ENCODE assay signal across 29 cellular contexts in the genomic region with DNA sequence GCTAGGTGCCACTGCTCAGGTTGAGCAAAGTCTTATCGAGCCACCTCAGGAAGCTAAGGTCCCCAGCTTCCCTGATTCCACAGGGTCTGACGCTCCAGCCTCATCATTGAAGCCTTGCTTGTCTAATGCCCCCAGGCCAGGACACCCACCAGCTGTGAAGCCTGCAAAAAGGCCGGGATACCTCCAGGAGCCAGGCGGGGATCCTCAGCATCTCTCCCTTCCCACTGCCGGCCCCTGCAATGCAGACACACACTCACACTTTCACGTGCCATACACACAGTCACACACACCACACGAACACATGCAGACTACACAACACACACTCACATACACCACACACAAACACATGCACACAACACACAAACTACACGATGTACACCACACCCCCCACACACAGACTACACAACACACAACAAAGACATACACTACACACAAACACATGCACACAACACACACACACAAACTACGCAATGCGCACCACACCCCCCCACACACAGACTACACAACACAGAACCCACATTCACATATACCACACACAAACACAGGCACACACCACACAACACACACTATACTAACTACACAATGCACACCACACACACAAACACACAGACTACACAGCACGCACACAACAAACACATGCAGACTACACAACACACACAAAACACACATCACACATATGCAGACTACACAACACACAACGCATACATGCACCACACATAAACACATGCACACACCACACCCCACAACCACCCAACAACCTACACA. TPM values are rescaled to one million over a fixed set of nuclear protein-coding genes. Genes with fewer than 3 reads are reported as not detected.
DNase-seq lines count a peak whose midpoint lies in the region; ATAC-seq, FAIRE-seq and TF ChIP-seq lines count a peak whose summit lies in the region.
"Had no signal": no experiment of that assay in that cellular context is flagged by ENCODE, and none has a peak within 500 bp of the region (broad histone marks: within the 10 kb centered on the region; RNA-seq: fewer than 3 reads in every experiment).

No MANE protein-coding gene starts in this region.

- peaks cover 5% of the 10 kb centered on the region for H3K4me1 Mint-ChIP-seq in MCF 10A (ENCODE audit: insufficient read depth, unreplicated experiment)
- H3K4me1 Mint-ChIP-seq: CD4-positive, CD25-positive, alpha-beta regulatory T cell; immature natural killer cell; naive B cell had no signal

- 84% methylated on average over 9 of the region's 12 CpGs for WGBS in HepG2 (ENCODE audit: low lambda C conversion rate)

- H3K4me3 ChIP-seq in DND-41 (ENCODE audit: low read depth in 1 of 2, low read length in 2 of 2) = no peak overlapping the region
- H3K4me3 ChIP-seq in HepG2 (replicated peaks in 1 of 3; ENCODE audit: insufficient read depth in 1 of 3, low read depth in 2 of 3, low read length in 3 of 3) = no peak overlapping the region
- H3K4me3 ChIP-seq: breast epithelium, esophagus squamous epithelium, hepatocyte, Peyer's patch, SJCRH30, skin epidermis had no signal

- ATAC-seq in DND-41 (ENCODE audit: insufficient read depth, low read depth) (peak; percentile 26; the same call in 1 of the 3 replicates), HepG2 (peak; percentile 35; the same call in 2 of the 3 replicates), omental fat pad (ENCODE audit: low FRiP score) (no peak)
- ATAC-seq: activated naive CD4-positive, alpha-beta T cell treated with anti-CD3 and anti-CD28 coated beads, Interleukin-2, amount 50 U/mL, for 72 hours had no signal

- BruUV-seq in HepG2 (replicated peaks; lab: Mats Ljungman, UMichigan) (no TSS peak), MCF 10A (replicated peaks; lab: Mats Ljungman, UMichigan) (no TSS peak)

- TF ChIP-seq CTCF in DND-41 (IDR thresholded peaks at IDR 0.05; ENCODE audit: borderline replicate concordance, extremely low read depth, low read length, poor library complexity, severe bottlenecking) (no peak), HepG2 (CRISPR knock-in tag; IDR thresholded peaks at IDR 0.05) (no peak), RWPE1 (conservative IDR thresholded peaks at IDR 0.05; ENCODE audit: low read depth) (no peak), MCF 10A (IDR thresholded peaks at IDR 0.05; ENCODE audit: unreplicated experiment) (no peak), omental fat pad (IDR thresholded peaks at IDR 0.05) (no peak)

- H3K27ac ChIP-seq in DND-41 (ENCODE audit: low read length) (no peak overlapping the region), HepG2 (ENCODE audit: extremely low read length, insufficient read depth, low read length) (no peak overlapping the region), RWPE1 (no peak overlapping the region)
- H3K27ac ChIP-seq: breast epithelium, esophagus squamous epithelium, hepatocyte, Peyer's patch, SJCRH30, skin epidermis had no signal

- no peak for TF ChIP-seq RAD21 in HepG2 (CRISPR knock-in tag; IDR thresholded peaks at IDR 0.05)

- TF ChIP-seq POLR2A in GM12891 (IDR thresholded peaks at IDR 0.05; ENCODE audit: low read depth, low read length) (no peak), HepG2 (IDR thresholded peaks at IDR 0.05; ENCODE audit: insufficient read depth in 1 of 2, low read depth in 2 of 2, low read length in 2 of 2) (no peak)

- TF ChIP-seq EP300 in HepG2 (IDR thresholded peaks at IDR 0.05; ENCODE audit: low read depth in 2 of 2, low read length in 2 of 2) = no peak
- no peak for TF ChIP-seq EP300 in HepG2 (CRISPR knock-in tag; IDR thresholded peaks at IDR 0.05; ENCODE audit: borderline replicate concordance)

- H2AFZ ChIP-seq in DND-41 (ENCODE audit: low read depth, low read length) (no peak overlapping the region), HepG2 (ENCODE audit: low read length) (no peak overlapping the region)
- H2AFZ ChIP-seq: hepatocyte had no signal

- FAIRE-seq in GM12891 (lab: Jason Lieb, UNC) (peak; percentile 91), HepG2 (lab: Jason Lieb, UNC) (peak; percentile 30)
- FAIRE-seq: colon, GM19239 had no signal

- H3K36me3 ChIP-seq in DND-41 (ENCODE audit: insufficient read depth, low read length) = no peaks in the 10 kb centered on the region
- H3K36me3 ChIP-seq in HepG2 (replicated peaks in 1 of 2; ENCODE audit: control insufficient read depth in 1 of 2, insufficient read depth in 2 of 2, low read length in 2 of 2) = no peaks in the 10 kb centered on the region
- H3K36me3 ChIP-seq: breast epithelium, esophagus squamous epithelium, Peyer's patch, SJCRH30 had no signal

- H3K4me3 Mint-ChIP-seq in MCF 10A (ENCODE audit: unreplicated experiment) = no peak overlapping the region
- H3K4me3 Mint-ChIP-seq: CD4-positive, CD25-positive, alpha-beta regulatory T cell; immature natural killer cell; naive B cell; stimulated activated naive CD8-positive, alpha-beta T cell treated with anti-CD3 and anti-CD28 coated beads, Interleukin-15, Interleukin-2, amounts not matched to agents 100 ng/mL and 50 ng/mL, for 24 hours had no signal

- H3K4me2 ChIP-seq in DND-41 (ENCODE audit: insufficient read depth, low read length) (no peak overlapping the region), HepG2 (ENCODE audit: low read depth, low read length) (no peak overlapping the region)
- H3K4me2 ChIP-seq: hepatocyte had no signal

- no peaks in the 10 kb centered on the region for H3K79me2 ChIP-seq in DND-41 (ENCODE audit: insufficient read depth, low read length)
- H3K79me2 ChIP-seq in HepG2 (ENCODE audit: insufficient read depth, low read length) = no peaks in the 10 kb centered on the region
- H3K79me2 ChIP-seq: hepatocyte had no signal

- CTCF ChIA-PET in HepG2 (lab: Yijun Ruan, JAX; ENCODE audit: low intra/inter-chr PET ratio, low total read pairs) (no interaction called here), RWPE1 (lab: Yijun Ruan, JAX) (no interaction called here), MCF 10A (lab: Yijun Ruan, JAX) (no interaction called here)

- DNase-seq in DND-41 = no peak
- no peak for DNase-seq in GM12891 (ENCODE audit: insufficient read length, low spot score)
- DNase-seq in T1000 (lab: John Stamatoyannopoulos, UW) = peak; percentile 13
- no peak for DNase-seq in HepG2 (ENCODE audit: low spot score)
- no peak for DNase-seq in RWPE1 (ENCODE audit: low spot score)
- no peak for DNase-seq in MCF 10A (ENCODE audit: unreplicated experiment)
- DNase-seq in omental fat pad (ENCODE audit: low spot score) = no peak
- no peak for DNase-seq in hepatic stellate cell (ENCODE audit: low spot score)
- DNase-seq: activated CD4-positive, CD25-positive, alpha-beta regulatory T cell; CD4-positive, CD25-positive, alpha-beta regulatory T cell; esophagus squamous epithelium; foreskin melanocyte; GDM1; immature natural killer cell; Karpas-422; naive B cell; NCI-H1048; NCI-H187; NCI-H69; Peyer's patch; T-helper 1 cell had no signal

- no peaks in the 10 kb centered on the region for H3K36me3 Mint-ChIP-seq in MCF 10A (ENCODE audit: insufficient read depth, unreplicated experiment)
- H3K36me3 Mint-ChIP-seq: activated naive CD4-positive, alpha-beta T cell treated with anti-CD3 and anti-CD28 coated beads, Interleukin-2, amount 50 U/mL, for 72 hours; CD4-positive, CD25-positive, alpha-beta regulatory T cell; immature natural killer cell; naive B cell had no signal

- H3K9ac ChIP-seq in DND-41 (ENCODE audit: low read depth, low read length) = no peak overlapping the region
- H3K9ac ChIP-seq in HepG2 (ENCODE audit: insufficient read depth, low read depth, low read length) = no peak overlapping the region

- no peaks in the 10 kb centered on the region for H3K9me3 Mint-ChIP-seq in MCF 10A (ENCODE audit: unreplicated experiment)
- H3K9me3 Mint-ChIP-seq: activated naive CD4-positive, alpha-beta T cell treated with anti-CD3 and anti-CD28 coated beads, Interleukin-2, amount 50 U/mL, for 72 hours; immature natural killer cell; stimulated activated naive CD8-positive, alpha-beta T cell treated with anti-CD3 and anti-CD28 coated beads, Interleukin-15, Interleukin-2, amounts not matched to agents 100 ng/mL and 50 ng/mL, for 24 hours had no signal

- H3K27me3 ChIP-seq in DND-41 (ENCODE audit: insufficient read depth, low read length, poor library complexity) (peaks cover 5% of the 10 kb centered on the region), HepG2 (ENCODE audit: control insufficient read depth in 1 of 2, insufficient read depth in 2 of 2, low read length in 2 of 2) (peaks cover 0 to 14% of the 10 kb centered on the region in 2 experiments; a peak in 1 of 5 replicates)
- H3K27me3 ChIP-seq: breast epithelium, esophagus squamous epithelium, hepatocyte, Peyer's patch had no signal

- POLR2A ChIA-PET in HepG2 (lab: Yijun Ruan, JAX) (no interaction called here), RWPE1 (lab: Yijun Ruan, JAX; ENCODE audit: low non-redundant PET) (no interaction called here), MCF 10A (lab: Yijun Ruan, JAX) (interaction anchor here (0.6 kb wide), 1 partner anchor 897 kb away, joined by 3 read pairs; no protein-coding TSS in a partner anchor)

- no peaks in the 10 kb centered on the region for H3K4me1 ChIP-seq in DND-41 (ENCODE audit: insufficient read depth, low read length)
- no peaks in the 10 kb centered on the region for H3K4me1 ChIP-seq in HepG2 (ENCODE audit: insufficient read depth, low read length)
- H3K4me1 ChIP-seq: breast epithelium, esophagus squamous epithelium, Peyer's patch, SJCRH30 had no signal

- in situ Hi-C loops in HepG2 (cut with HindIII; ENCODE audit: extremely low pct_ligation_motif_present, low pct_unique_long_range_greater_than_20kb) = no loop called here

- H3K9me3 ChIP-seq in DND-41 (ENCODE audit: insufficient read depth, low read length, severe bottlenecking) (no peaks in the 10 kb centered on the region), HepG2 (ENCODE audit: low read length) (no peaks in the 10 kb centered on the region)
- H3K9me3 ChIP-seq: esophagus squamous epithelium, Peyer's patch, SJCRH30 had no signal

- H3K27me3 Mint-ChIP-seq in MCF 10A (ENCODE audit: insufficient read depth, unreplicated experiment) = no peaks in the 10 kb centered on the region

- intact Hi-C loops in HepG2 (cut with micrococcal nuclease; ENCODE audit: unreplicated experiment) = no loop called here
- intact Hi-C loops in MCF 10A (cut with micrococcal nuclease) = no loop called here

- peaks cover 7% of the 10 kb centered on the region; the same call in 1 of the 2 replicates for H4K20me1 ChIP-seq in DND-41 (ENCODE audit: insufficient read depth, low read length)
- no peaks in the 10 kb centered on the region for H4K20me1 ChIP-seq in HepG2 (ENCODE audit: insufficient read depth, low read length)

- no peak overlapping the region for H3K27ac Mint-ChIP-seq in MCF 10A (ENCODE audit: low read depth, unreplicated experiment)
- H3K27ac Mint-ChIP-seq: activated naive CD4-positive, alpha-beta T cell treated with anti-CD3 and anti-CD28 coated beads, Interleukin-2, amount 50 U/mL, for 72 hours; CD4-positive, CD25-positive, alpha-beta regulatory T cell; immature natural killer cell; naive B cell; stimulated activated naive CD8-positive, alpha-beta T cell treated with anti-CD3 and anti-CD28 coated beads, Interleukin-15, Interleukin-2, amounts not matched to agents 100 ng/mL and 50 ng/mL, for 24 hours had no signal

RNA-seq across cellular contexts. Expression of a gene that starts 17.8 kb away (rescaled TPM):
- 0.03 TPM for polyA plus RNA-seq in GM12891 (2012; ENCODE audit: low read depth, missing spikeins)
- total RNA-seq in HepG2 (2016; rRNA removed; fragmentation: Illumina TruSeq; extraction: Trizol) = 0.02 and 0.04 TPM in 2 replicates
- total RNA-seq in HepG2 (2016; cell fraction: cytosol; rRNA removed; fragmentation: Illumina TruSeq; extraction: Trizol; ENCODE audit: low read depth) = not detected in 2 replicates
- 0.04 and 0.06 TPM in 2 replicates for total RNA-seq in HepG2 (2016; cell fraction: insoluble cytoplasmic fraction; rRNA removed; fragmentation: Illumina TruSeq; extraction: Trizol)
- 0.03 TPM in 1 of 2 replicates, not detected in the other for total RNA-seq in HepG2 (2016; cell fraction: membrane; rRNA removed; fragmentation: Illumina TruSeq; extraction: Trizol)
- total RNA-seq in HepG2 (2016; cell fraction: nucleus; rRNA removed; fragmentation: Illumina TruSeq; extraction: Trizol) = not detected in 2 replicates
- 0.01 TPM in 1 of 2 replicates, not detected in the other for polyA plus RNA-seq in HepG2 (2011; rRNA removed)
- 0.03 TPM in 1 of 2 replicates, not detected in the other for polyA plus RNA-seq in HepG2 (2011; cell fraction: cytosol; rRNA removed)
- polyA plus RNA-seq in HepG2 (2011; cell fraction: nucleus; rRNA removed) = not detected in 2 replicates
- not detected in 2 replicates for polyA plus RNA-seq in HepG2 (2012)
- not detected in 2 replicates for polyA plus RNA-seq in HepG2 (2016; cell fraction: cytosol; fragmentation: Illumina TruSeq; extraction: Trizol; ENCODE audit: low read depth)
- 0.05 TPM in 1 of 2 replicates, not detected in the other for polyA plus RNA-seq in HepG2 (2016; cell fraction: insoluble cytoplasmic fraction; fragmentation: Illumina TruSeq; extraction: Trizol; ENCODE audit: low read depth)
- polyA plus RNA-seq in HepG2 (2016; cell fraction: membrane; fragmentation: Illumina TruSeq; extraction: Trizol; ENCODE audit: low read depth) = not detected in 2 replicates
- 0.09 TPM in 1 of 2 replicates, not detected in the other for polyA plus RNA-seq in HepG2 (2016; cell fraction: nucleus; fragmentation: Illumina TruSeq; extraction: Trizol; ENCODE audit: insufficient read depth, low read depth)
- polyA minus RNA-seq in HepG2 (2011; rRNA and poly(A)+ RNA removed; ENCODE audit: low replicate concordance) = 36.5 TPM in 1 of 2 replicates, not detected in the other
- polyA minus RNA-seq in HepG2 (2011; cell fraction: cytosol; rRNA and poly(A)+ RNA removed) = 0.09 TPM in 1 of 2 replicates, not detected in the other
- polyA minus RNA-seq in HepG2 (2011; cell fraction: nucleus; rRNA and poly(A)+ RNA removed) = 0.13 TPM in 1 of 2 replicates, not detected in the other
- total RNA-seq in MCF 10A (2022) = 2.7 and 2.8 TPM in 2 replicates
- 10 to 100 TPM; 19.0 to 61.7 (median 30.1) TPM for total RNA-seq in omental fat pad
- total RNA-seq: CD4-positive, CD25-positive, alpha-beta regulatory T cell; SJCRH30 had no signal
